8 cellular contexts compared by ENCODE assay signal in the genomic region with DNA sequence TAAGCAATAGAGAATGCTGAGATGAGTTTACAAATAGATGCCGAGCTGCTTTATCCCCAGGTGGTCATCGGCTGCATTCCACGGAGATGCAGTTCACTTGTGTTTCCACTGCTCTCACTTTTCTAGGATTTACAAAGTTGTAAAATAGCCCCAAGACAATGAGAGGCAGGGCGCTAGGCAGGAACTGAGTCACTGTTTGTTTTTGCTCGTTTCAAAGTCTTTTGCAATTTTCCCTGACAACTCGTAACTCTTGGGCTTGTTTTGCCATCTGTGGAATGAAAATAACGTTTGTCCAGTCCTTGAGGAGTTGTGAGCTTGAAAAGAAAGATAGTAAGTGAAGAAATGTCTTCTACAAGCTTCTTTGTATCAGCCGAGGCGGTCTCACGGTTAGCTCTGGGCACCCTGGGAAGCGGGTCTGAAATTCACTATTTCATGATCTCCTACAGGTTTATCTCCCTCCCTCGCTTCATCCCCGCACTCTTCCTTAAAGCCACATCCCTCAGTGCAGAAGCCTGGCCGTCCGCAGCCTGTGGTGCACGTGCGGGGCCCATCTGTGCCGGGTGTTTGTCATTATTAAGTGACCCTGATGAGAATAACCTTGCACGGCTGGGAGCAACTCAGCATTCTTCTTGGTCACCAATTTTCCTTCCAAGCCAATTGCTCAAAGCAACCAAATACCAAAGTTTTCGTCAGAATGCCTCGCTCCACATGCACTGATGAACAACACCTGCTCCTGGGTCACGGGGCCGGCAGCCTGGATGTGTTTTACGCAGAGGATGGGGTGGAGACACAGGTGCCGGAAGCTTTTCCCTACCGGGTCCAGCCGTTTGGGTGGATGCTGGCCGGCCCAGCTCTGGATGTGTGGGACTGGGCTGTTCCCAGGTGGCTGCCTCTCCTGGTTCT.
DNase-seq lines count a peak whose midpoint lies in the region; ATAC-seq, FAIRE-seq and TF ChIP-seq lines count a peak whose summit lies in the region.
"Not testable (repeated sequence)": the region's sequence is repeated elsewhere in the genome, so short reads cannot be mapped to it uniquely, and the experiment has no call there.

No MANE protein-coding gene starts in this region.

- not testable (repeated sequence) for TF ChIP-seq CTCF in HFF-Myc (IDR thresholded peaks at IDR 0.05; ENCODE audit: low read depth, low read length, missing control alignments); endothelial cell of umbilical vein (IDR thresholded peaks at IDR 0.05; ENCODE audit: extremely low read depth in 1 of 2, insufficient read depth in 1 of 2, low read depth in 1 of 2, low read length in 2 of 2)

- H4K20me1 ChIP-seq in endothelial cell of umbilical vein (replicated peaks; ENCODE audit: control insufficient read depth, extremely low read depth, insufficient read depth, low read length): not testable (repeated sequence)

- intact Hi-C loops in endothelial cell of umbilical vein (cut with micrococcal nuclease); left ventricle myocardium superior (cut with micrococcal nuclease): not testable (repeated sequence)

- dilution Hi-C loops in endothelial cell of umbilical vein (cut with MboI; ENCODE audit: extremely low pct_ligation_motif_present, low sequenced_read_pairs): not testable (repeated sequence)

- CTCF ChIA-PET in endothelial cell of umbilical vein (lab: Charles Lee): interaction anchor here (1.3 kb wide), 1 partner anchor 34 kb away, joined by 4 read pairs; no protein-coding TSS in a partner anchor

- peak; percentile 76 for ATAC-seq in left ventricle myocardium superior

- H3K4me1 ChIP-seq in adipocyte (ENCODE audit: control insufficient read depth, insufficient read depth, low read length) (peaks cover 14% of the 10 kb centered on the region), endothelial cell of umbilical vein (ENCODE audit: control insufficient read depth, extremely low read depth, insufficient read depth, low read length) (peaks cover 12% of the 10 kb centered on the region), skeletal muscle satellite cell (ENCODE audit: control insufficient read depth, insufficient read depth, low read length) (peaks cover 24% of the 10 kb centered on the region)

- H3K4me2 ChIP-seq in endothelial cell of umbilical vein (ENCODE audit: insufficient read depth, low read length) (peak overlapping the region; percentile 57), skeletal muscle satellite cell (ENCODE audit: low read length) (peak overlapping the region; percentile 44)

- not testable (repeated sequence) for BruUV-seq in endothelial cell of umbilical vein (replicated peaks; lab: Mats Ljungman, UMichigan)

- H3K36me3 ChIP-seq in adipocyte (ENCODE audit: control insufficient read depth, insufficient read depth, low read length, severe bottlenecking); endothelial cell of umbilical vein (ENCODE audit: control insufficient read depth in 2 of 2, extremely low read depth in 1 of 2, insufficient read depth in 2 of 2, low read length in 2 of 2); skeletal muscle satellite cell (ENCODE audit: insufficient read depth, low read length): not testable (repeated sequence)

- H3K27ac ChIP-seq in endothelial cell of umbilical vein (ENCODE audit: insufficient read depth, low read depth, low read length): peak overlapping the region; percentile 54

- not testable (repeated sequence) for H3K79me2 ChIP-seq in endothelial cell of umbilical vein (ENCODE audit: control insufficient read depth, insufficient read depth, low read length)

- not testable (repeated sequence) for H3K9me3 ChIP-seq in adipocyte (ENCODE audit: control insufficient read depth, low read length); endothelial cell of umbilical vein (replicated peaks; ENCODE audit: control insufficient read depth, insufficient read depth, low read length); skeletal muscle satellite cell (replicated peaks; ENCODE audit: low read length)

- not testable (repeated sequence) for TF ChIP-seq POLR2A in endothelial cell of umbilical vein (IDR thresholded peaks at IDR 0.05; ENCODE audit: low read depth, low read length)

- H3K4me3 ChIP-seq in HFF-Myc (replicated peaks; ENCODE audit: low read depth, low read length); adipocyte (ENCODE audit: low read length); endothelial cell of umbilical vein (replicated peaks in 1 of 3; ENCODE audit: insufficient read depth in 1 of 3, low read depth in 1 of 3, low read length in 3 of 3): not testable (repeated sequence)
- H3K4me3 ChIP-seq in skeletal muscle satellite cell (ENCODE audit: low read length): peak overlapping the region; percentile 0

- POLR2A ChIA-PET in endothelial cell of umbilical vein (lab: Charles Lee): not testable (repeated sequence)

- H3K9me1 ChIP-seq in endothelial cell of umbilical vein (replicated peaks; ENCODE audit: control insufficient read depth, extremely low read depth, insufficient read depth, low read length): not testable (repeated sequence)

- H3K27me3 ChIP-seq in adipocyte (replicated peaks; ENCODE audit: control insufficient read depth, insufficient read depth, low read length); endothelial cell of umbilical vein (ENCODE audit: control insufficient read depth in 2 of 2, insufficient read depth in 2 of 2, low read length in 2 of 2): not testable (repeated sequence)
- peaks cover 34% of the 10 kb centered on the region for H3K27me3 ChIP-seq in skeletal muscle satellite cell (ENCODE audit: control insufficient read depth, insufficient read depth, low read length)

- H2AFZ ChIP-seq in endothelial cell of umbilical vein (ENCODE audit: low read depth, low read length): not testable (repeated sequence)

- DNase-seq in AG20443 (ENCODE audit: low spot score) (peak; percentile 61), HFF-Myc (ENCODE audit: extremely low read depth, low read depth) (peak; percentile 79), NOMO-1 treated with DMSO at 0.1 percent for 48 hours (lab: John Stamatoyannopoulos, UW; ENCODE audit: unreplicated experiment) (peak; percentile 85), adipocyte (ENCODE audit: low read depth) (peak; percentile 94), endothelial cell of umbilical vein (ENCODE audit: low read depth, low spot score) (peak; percentile 93), left ventricle myocardium superior (peak; percentile 60), mucosa of gallbladder (ENCODE audit: low spot score) (peak; percentile 22)

- peak; percentile 100 for FAIRE-seq in endothelial cell of umbilical vein (lab: Jason Lieb, UNC)

- not testable (repeated sequence) for H3K9ac ChIP-seq in adipocyte (ENCODE audit: low read length); endothelial cell of umbilical vein (replicated peaks; ENCODE audit: extremely low read depth, insufficient read depth, low read length); skeletal muscle satellite cell (ENCODE audit: low read depth, low read length)

TF ChIP-seq in endothelial cell of umbilical vein, 7 proteins besides CTCF, POLR2A, EP300 and RAD21:
- TF ChIP-seq FOS (IDR thresholded peaks at IDR 0.05; ENCODE audit: borderline replicate concordance, insufficient read depth, low read length) (peak; percentile 65), JUN (IDR thresholded peaks at IDR 0.05; ENCODE audit: borderline replicate concordance, insufficient read depth, insufficient read length, low read depth) (peak; percentile 66)

Comparison
In these comparisons a context has a peak if more than half of its experiments do, and no peak if none do; other contexts are left out.
1. DNase-seq: peak in every context shown above with its lines; median percentile 94 in adipocyte; 93 in endothelial cell of umbilical vein; 85 in NOMO-1 treated with DMSO at 0.1 percent for 48 hours; 79 in HFF-Myc; 61 in AG20443; 60 in left ventricle myocardium superior; 22 in mucosa of gallbladder.